13 cellular contexts compared by ENCODE assay signal in genomic region chr2:232229296-232229916, GRCh38.
DNase-seq lines count a peak whose midpoint lies in the region; ATAC-seq and TF ChIP-seq lines count a peak whose summit lies in the region.
"Had no signal": no experiment of that assay in that cellular context is flagged by ENCODE, and none has a peak within 500 bp of the region (broad histone marks: within the 10 kb centered on the region; RNA-seq: fewer than 3 reads in every experiment).

No MANE protein-coding gene starts in this region.

- H3K56ac ChIP-seq in IMR-90 (ENCODE audit: extremely low read depth, insufficient read depth, low read length): no peak overlapping the region

- H3K9ac ChIP-seq in IMR-90 (ENCODE audit: low read depth, low read length): no peak overlapping the region

- dilution Hi-C loops in IMR-90 (cut with HindIII; ENCODE audit: low sequenced_read_pairs, unreplicated experiment): no loop called here

- CTCF ChIA-PET in IMR-90 (lab: Yijun Ruan, JAX) (no interaction called here), T-cell (lab: Charles Lee) (no interaction called here)

- H3K36me3 Mint-ChIP-seq in T-cell: peaks cover 26% of the 10 kb centered on the region

- no peak overlapping the region for H2AFZ ChIP-seq in IMR-90 (replicated peaks; ENCODE audit: low read length, poor library complexity)

- 100% methylated on average over 1 of the region's 5 CpGs; no CpG with 5 or more reads in 1 of the 2 experiments for WGBS in IMR-90 (ENCODE audit: extremely low coverage in 2 of 2, insufficient read length in 1 of 2), 2 experiments

- H3K4me3 Mint-ChIP-seq in T-cell: no peak overlapping the region

- no peak overlapping the region for H3K4me2 ChIP-seq in IMR-90 (ENCODE audit: low read depth, low read length)

- H3K23ac ChIP-seq in IMR-90 (ENCODE audit: low read depth, low read length): no peak overlapping the region

- H3K14ac ChIP-seq in IMR-90 (replicated peaks; ENCODE audit: low read depth, low read length): no peak overlapping the region

- H3K9me1 ChIP-seq in IMR-90 (ENCODE audit: insufficient read depth, low read length): peaks cover 4% of the 10 kb centered on the region; the same call in 1 of the 2 replicates

- TF ChIP-seq CTCF in AG10803 (conservative IDR thresholded peaks at IDR 0.05; ENCODE audit: low read length) (no peak), IMR-90 (conservative IDR thresholded peaks at IDR 0.05; ENCODE audit: low read depth, low read length) (no peak), fibroblast of pulmonary artery (IDR thresholded peaks at IDR 0.05; ENCODE audit: low read length, missing control alignments) (no peak)

- H3K9me3 ChIP-seq in IMR-90 (ENCODE audit: control insufficient read depth, insufficient read depth, low read length): no peaks in the 10 kb centered on the region
- H3K9me3 ChIP-seq: ovary had no signal

- 0 out of 4 replicates have a peak, but pooled peaks cover 0 to 5% of the 10 kb centered on the region in 2 experiments for H3K79me1 ChIP-seq in IMR-90 (ENCODE audit: low read depth in 1 of 2, low read length in 2 of 2)

- no peak overlapping the region for H2BK15ac ChIP-seq in IMR-90 (ENCODE audit: low read depth, low read length)

- H3K9me3 Mint-ChIP-seq in T-cell: no peaks in the 10 kb centered on the region

- no peak overlapping the region for H2AK5ac ChIP-seq in IMR-90 (ENCODE audit: low read depth, low read length)

- DNase-seq in AG10803 (ENCODE audit: low read depth) (peak; percentile 36), IMR-90 (peak; percentile 40), fibroblast of pulmonary artery (ENCODE audit: low read depth) (peak; percentile 50), medulla oblongata (ENCODE audit: extremely low spot score) (peak; percentile 16), NCI-H510A (lab: John Stamatoyannopoulos, UW) (no peak), T-cell (no peak)
- no peak for DNase-seq in stimulated activated CD4-positive, alpha-beta T cell treated with anti-CD3 and anti-CD28 coated beads, Interleukin-4, amount 100 ng/mL, for 24 hours
- DNase-seq: KG1, NCI-H748 treated with DMSO at 0.1 percent for 48 hours, T1000 had no signal

- BruUV-seq in IMR-90 (replicated peaks; lab: Mats Ljungman, UMichigan): no TSS peak

- no peak overlapping the region for H4K5ac ChIP-seq in IMR-90 (ENCODE audit: low read depth, low read length)

- no peak overlapping the region for H4K8ac ChIP-seq in IMR-90 (ENCODE audit: low read depth in 2 of 2, low read length in 2 of 2)

- no peak overlapping the region for H2AK9ac ChIP-seq in IMR-90 (replicated peaks; ENCODE audit: low read depth, low read length, poor library complexity)

- H3K36me3 ChIP-seq in IMR-90 (ENCODE audit: control insufficient read depth, insufficient read depth, low read length): no peaks in the 10 kb centered on the region
- H3K36me3 ChIP-seq: cardiac muscle cell, ovary had no signal

- H3K27me3 ChIP-seq in IMR-90 (ENCODE audit: control insufficient read depth, insufficient read depth, low read length): no peaks in the 10 kb centered on the region
- H3K27me3 ChIP-seq: cardiac muscle cell, ovary had no signal

- H2BK120ac ChIP-seq in IMR-90 (ENCODE audit: low read depth, low read length): no peak overlapping the region

- no peak overlapping the region for H3K27ac ChIP-seq in IMR-90 (ENCODE audit: insufficient read depth, low read length)
- H3K27ac ChIP-seq: cardiac muscle cell had no signal

- no peaks in the 10 kb centered on the region for H3K27me3 Mint-ChIP-seq in T-cell

- no peaks in the 10 kb centered on the region for H3K4me1 ChIP-seq in IMR-90 (ENCODE audit: control insufficient read depth, insufficient read depth, low read length)

- intact Hi-C loops in IMR-90 (cut with micrococcal nuclease): no loop called here

- H3K27ac Mint-ChIP-seq in T-cell: no peak overlapping the region

- H3K4me1 Mint-ChIP-seq in T-cell: peaks cover 15 to 25% (median 16%) of the 10 kb centered on the region in 3 donors

- H3K18ac ChIP-seq in IMR-90 (ENCODE audit: low read depth, low read length): no peak overlapping the region

- ATAC-seq in IMR-90 (ENCODE audit: low read depth): no peak
- ATAC-seq in GM21825 (IDR thresholded peaks at IDR 0.05; ENCODE audit: unreplicated experiment): no peak
- no peak for ATAC-seq in T-cell (replicated peaks in 1 of 4)

- no peak overlapping the region for H2BK20ac ChIP-seq in IMR-90 (ENCODE audit: low read depth, low read length)

- POLR2A ChIA-PET in IMR-90 (lab: Charles Lee; ENCODE audit: unreplicated experiment): no interaction called here
- POLR2A ChIA-PET in T-cell (lab: Charles Lee): no interaction called here

- in situ Hi-C loops in IMR-90 (cut with MboI; ENCODE audit: low sequenced_read_pairs): no loop called here

- TF ChIP-seq RAD21 in IMR-90 (IDR thresholded peaks at IDR 0.05; ENCODE audit: low read length): no peak

- H4K91ac ChIP-seq in IMR-90 (ENCODE audit: insufficient read depth, low read depth, low read length): no peak overlapping the region

- H2BK5ac ChIP-seq in IMR-90 (ENCODE audit: low read depth, low read length, poor library complexity, severe bottlenecking): no peak overlapping the region

- 0 out of 2 replicates have a peak, but pooled peaks cover 5% of the 10 kb centered on the region for H4K20me1 ChIP-seq in IMR-90 (ENCODE audit: insufficient read depth, low read length)

- H3K4ac ChIP-seq in IMR-90 (ENCODE audit: low read depth, low read length): no peak overlapping the region

- no peak for TF ChIP-seq POLR2A in IMR-90 (IDR thresholded peaks at IDR 0.05; ENCODE audit: low read depth, low read length)

- H3K4me3 ChIP-seq in AG10803 (ENCODE audit: low read length) (no peak overlapping the region), IMR-90 (ENCODE audit: insufficient read depth, low read depth, low read length) (no peak overlapping the region), fibroblast of pulmonary artery (replicated peaks; ENCODE audit: low read depth, low read length) (no peak overlapping the region)
- H3K4me3 ChIP-seq: cardiac muscle cell, ovary had no signal

TF ChIP-seq in IMR-90, 13 proteins besides CTCF, POLR2A, EP300 and RAD21:
- TF ChIP-seq MAFK (IDR thresholded peaks at IDR 0.05; ENCODE audit: low read depth, low read length) (peak; percentile 89), MXI1 (IDR thresholded peaks at IDR 0.05; ENCODE audit: borderline replicate concordance, low read depth, low read length) (no peak)

Comparison
In these comparisons a context has a peak if more than half of its experiments do, and no peak if none do; other contexts are left out.
1. DNase-seq: peak in AG10803 (single experiment), IMR-90 (single experiment), fibroblast of pulmonary artery (single experiment) and medulla oblongata (single experiment); none in stimulated activated CD4-positive, alpha-beta T cell treated with anti-CD3 and anti-CD28 coated beads, Interleukin-4, amount 100 ng/mL, for 24 hours (single experiment), NCI-H510A (single experiment) and T-cell (0 of 34).